1 cellular context compared by ENCODE assay signal in genomic region chr14:23025181-23025788, GRCh38.
A peak's percentile ranks its signal among the peaks of the same experiment; 100 is the strongest.
TF ChIP-seq lines count a peak whose summit lies in the region.

No MANE protein-coding gene starts in this region.

TF ChIP-seq in HepG2, 621 proteins besides CTCF, POLR2A, EP300 and RAD21 (continues in another document):
- TF ChIP-seq DR1 (CRISPR knock-in tag; IDR thresholded peaks at IDR 0.05) (no peak), ZNF766 (CRISPR knock-in tag; IDR thresholded peaks at IDR 0.05; ENCODE audit: borderline replicate concordance) (no peak), ONECUT2 (CRISPR knock-in tag; IDR thresholded peaks at IDR 0.05) (no peak), ZBTB39 (CRISPR knock-in tag; IDR thresholded peaks at IDR 0.05) (0 out of 2 replicates have a peak, but pooled peaks have one; percentile 46), ZFAT (CRISPR knock-in tag; conservative IDR thresholded peaks at IDR 0.05) (no peak), SSRP1 (CRISPR knock-in tag; IDR thresholded peaks at IDR 0.05) (peak; percentile 93), CEBPZ (IDR thresholded peaks at IDR 0.05; ENCODE audit: low read length) (no peak), ZFP91 (CRISPR knock-in tag; IDR thresholded peaks at IDR 0.05; ENCODE audit: borderline replicate concordance) (0 out of 2 replicates have a peak, but pooled peaks have one; percentile 21), MLXIP (CRISPR knock-in tag; IDR thresholded peaks at IDR 0.05; ENCODE audit: borderline replicate concordance) (no peak), ELF3 (CRISPR knock-in tag; IDR thresholded peaks at IDR 0.05) (no peak), ZNF580 (CRISPR knock-in tag; IDR thresholded peaks at IDR 0.05; ENCODE audit: borderline replicate concordance, low read depth) (no peak), JUNB (CRISPR knock-in tag; IDR thresholded peaks at IDR 0.05; ENCODE audit: borderline replicate concordance) (no peak), ATF7 (IDR thresholded peaks at IDR 0.05) (no peak), ATF7 (CRISPR knock-in tag; IDR thresholded peaks at IDR 0.05) (peak; percentile 49; the same call in 1 of the 2 replicates), RBM22 (optimal IDR thresholded peaks at IDR 0.05; ENCODE audit: low read length) (peak; percentile 99), ZMYM4 (CRISPR knock-in tag; IDR thresholded peaks at IDR 0.05) (0 out of 2 replicates have a peak, but pooled peaks have one; percentile 18), ZNF281 (CRISPR knock-in tag; IDR thresholded peaks at IDR 0.05; ENCODE audit: borderline replicate concordance) (peak; percentile 39; the same call in 1 of the 2 replicates), SP1 (IDR thresholded peaks at IDR 0.05) (no peak), SP1 (CRISPR knock-in tag; IDR thresholded peaks at IDR 0.05) (no peak), ZMYM3 (CRISPR knock-in tag; IDR thresholded peaks at IDR 0.05) (0 out of 2 replicates have a peak, but pooled peaks have one; percentile 23), ZNF570 (CRISPR knock-in tag; IDR thresholded peaks at IDR 0.05; ENCODE audit: borderline replicate concordance) (no peak), ZNF318 (CRISPR knock-in tag; IDR thresholded peaks at IDR 0.05) (0 out of 2 replicates have a peak, but pooled peaks have one; percentile 24), CREBL2 (CRISPR knock-in tag; IDR thresholded peaks at IDR 0.05; ENCODE audit: borderline replicate concordance) (0 out of 2 replicates have a peak, but pooled peaks have one; percentile 31), POLR2AphosphoS5 (IDR thresholded peaks at IDR 0.05; ENCODE audit: low read depth, low read length) (peak; percentile 45; the same call in 1 of the 2 replicates), ZNF460 (CRISPR knock-in tag; IDR thresholded peaks at IDR 0.05; ENCODE audit: borderline replicate concordance) (no peak), MEIS1 (CRISPR knock-in tag; IDR thresholded peaks at IDR 0.05; ENCODE audit: borderline replicate concordance) (no peak), HBP1 (CRISPR knock-in tag; IDR thresholded peaks at IDR 0.05; ENCODE audit: low read depth) (0 out of 2 replicates have a peak, but pooled peaks have one; percentile 34), HNF4A (CRISPR knock-in tag; IDR thresholded peaks at IDR 0.05) (peak; percentile 37; the same call in 1 of the 2 replicates), ZNF496 (CRISPR knock-in tag; IDR thresholded peaks at IDR 0.05; ENCODE audit: insufficient replicate concordance) (no peak), SNRNP70 (IDR thresholded peaks at IDR 0.05; ENCODE audit: low read depth, low read length) (no peak)
